Comparison of ENCODE assay signal across 1 cellular context in the genomic region with DNA sequence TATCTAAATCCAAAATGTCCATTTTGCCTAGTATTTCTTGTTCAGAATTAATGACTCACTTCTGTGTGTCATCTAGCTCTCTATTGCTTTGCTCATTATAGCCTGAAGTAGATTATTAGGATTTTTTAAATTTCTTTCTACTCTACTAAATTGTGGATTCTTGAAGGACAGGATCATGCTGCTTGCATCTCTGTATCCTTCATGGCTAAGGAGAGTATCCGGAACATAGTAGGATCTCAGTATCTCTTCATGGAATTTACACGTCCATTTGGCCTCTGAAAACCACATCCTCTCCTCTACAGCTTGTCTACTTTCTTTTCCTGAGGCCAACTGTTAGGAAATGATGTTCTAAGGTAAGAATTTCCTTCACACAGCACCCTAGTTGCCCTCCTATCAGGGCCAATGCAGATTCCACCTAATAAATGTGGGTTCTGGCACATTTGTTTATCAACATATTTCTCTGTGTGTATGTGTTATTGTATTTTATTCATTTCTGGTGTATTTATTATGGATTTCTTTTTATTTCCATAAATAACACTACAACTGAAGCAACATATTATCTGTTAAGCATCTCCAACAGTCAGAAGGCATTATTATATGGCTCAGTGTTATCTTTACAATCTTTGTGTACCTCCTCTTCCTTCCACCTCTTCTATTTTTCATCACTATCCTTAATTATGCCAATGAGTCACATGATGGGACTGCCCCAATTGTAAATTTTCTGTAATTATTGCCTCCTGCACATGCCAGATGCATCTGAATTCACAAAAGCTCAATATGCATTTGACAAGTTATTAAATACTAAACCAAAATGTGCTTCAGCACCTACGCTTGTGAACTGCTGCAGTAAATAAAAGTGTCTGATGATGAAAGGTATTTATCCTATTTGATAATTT.
TF ChIP-seq lines count a peak whose summit lies in the region.

No MANE protein-coding gene starts in this region.

TF ChIP-seq in A549, 52 proteins besides CTCF, POLR2A, EP300 and RAD21:
- no peak for TF ChIP-seq NFE2L2 (conservative IDR thresholded peaks at IDR 0.05; ENCODE audit: low read length)
- no peak for TF ChIP-seq PHF8 (IDR thresholded peaks at IDR 0.05; ENCODE audit: borderline replicate concordance, low read depth)
- no peak for TF ChIP-seq MYC (IDR thresholded peaks at IDR 0.05; ENCODE audit: borderline replicate concordance, low read length)
- TF ChIP-seq, protein P1, sequence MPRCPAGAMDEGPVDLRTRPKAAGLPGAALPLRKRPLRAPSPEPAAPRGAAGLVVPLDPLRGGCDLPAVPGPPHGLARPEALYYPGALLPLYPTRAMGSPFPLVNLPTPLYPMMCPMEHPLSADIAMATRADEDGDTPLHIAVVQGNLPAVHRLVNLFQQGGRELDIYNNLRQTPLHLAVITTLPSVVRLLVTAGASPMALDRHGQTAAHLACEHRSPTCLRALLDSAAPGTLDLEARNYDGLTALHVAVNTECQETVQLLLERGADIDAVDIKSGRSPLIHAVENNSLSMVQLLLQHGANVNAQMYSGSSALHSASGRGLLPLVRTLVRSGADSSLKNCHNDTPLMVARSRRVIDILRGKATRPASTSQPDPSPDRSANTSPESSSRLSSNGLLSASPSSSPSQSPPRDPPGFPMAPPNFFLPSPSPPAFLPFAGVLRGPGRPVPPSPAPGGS (IDR thresholded peaks at IDR 0.05), result no peak
- no peak for TF ChIP-seq MAFK (IDR thresholded peaks at IDR 0.05; ENCODE audit: partially characterized antibody)
- no peak for TF ChIP-seq RNF2 (IDR thresholded peaks at IDR 0.05; ENCODE audit: borderline replicate concordance, low read depth)
- no peak for TF ChIP-seq CHD4 (IDR thresholded peaks at IDR 0.05; ENCODE audit: borderline replicate concordance)
- no peak for TF ChIP-seq SREBF2 (IDR thresholded peaks at IDR 0.05)
- TF ChIP-seq BHLHE40 (IDR thresholded peaks at IDR 0.05; ENCODE audit: low read depth, low read length), result no peak
- no peak for TF ChIP-seq CHD2 (IDR thresholded peaks at IDR 0.05; ENCODE audit: low read length, partially characterized antibody)
- no peak for TF ChIP-seq POLR2AphosphoS2 (conservative IDR thresholded peaks at IDR 0.05; ENCODE audit: low read length)
- no peak for TF ChIP-seq ZC3H11A (IDR thresholded peaks at IDR 0.05)
- TF ChIP-seq JUNB (IDR thresholded peaks at IDR 0.05), result no peak
- no peak for TF ChIP-seq JUN (IDR thresholded peaks at IDR 0.05)
- TF ChIP-seq RARB (CRISPR knock-in tag; IDR thresholded peaks at IDR 0.05), result no peak
- TF ChIP-seq, protein P2, sequence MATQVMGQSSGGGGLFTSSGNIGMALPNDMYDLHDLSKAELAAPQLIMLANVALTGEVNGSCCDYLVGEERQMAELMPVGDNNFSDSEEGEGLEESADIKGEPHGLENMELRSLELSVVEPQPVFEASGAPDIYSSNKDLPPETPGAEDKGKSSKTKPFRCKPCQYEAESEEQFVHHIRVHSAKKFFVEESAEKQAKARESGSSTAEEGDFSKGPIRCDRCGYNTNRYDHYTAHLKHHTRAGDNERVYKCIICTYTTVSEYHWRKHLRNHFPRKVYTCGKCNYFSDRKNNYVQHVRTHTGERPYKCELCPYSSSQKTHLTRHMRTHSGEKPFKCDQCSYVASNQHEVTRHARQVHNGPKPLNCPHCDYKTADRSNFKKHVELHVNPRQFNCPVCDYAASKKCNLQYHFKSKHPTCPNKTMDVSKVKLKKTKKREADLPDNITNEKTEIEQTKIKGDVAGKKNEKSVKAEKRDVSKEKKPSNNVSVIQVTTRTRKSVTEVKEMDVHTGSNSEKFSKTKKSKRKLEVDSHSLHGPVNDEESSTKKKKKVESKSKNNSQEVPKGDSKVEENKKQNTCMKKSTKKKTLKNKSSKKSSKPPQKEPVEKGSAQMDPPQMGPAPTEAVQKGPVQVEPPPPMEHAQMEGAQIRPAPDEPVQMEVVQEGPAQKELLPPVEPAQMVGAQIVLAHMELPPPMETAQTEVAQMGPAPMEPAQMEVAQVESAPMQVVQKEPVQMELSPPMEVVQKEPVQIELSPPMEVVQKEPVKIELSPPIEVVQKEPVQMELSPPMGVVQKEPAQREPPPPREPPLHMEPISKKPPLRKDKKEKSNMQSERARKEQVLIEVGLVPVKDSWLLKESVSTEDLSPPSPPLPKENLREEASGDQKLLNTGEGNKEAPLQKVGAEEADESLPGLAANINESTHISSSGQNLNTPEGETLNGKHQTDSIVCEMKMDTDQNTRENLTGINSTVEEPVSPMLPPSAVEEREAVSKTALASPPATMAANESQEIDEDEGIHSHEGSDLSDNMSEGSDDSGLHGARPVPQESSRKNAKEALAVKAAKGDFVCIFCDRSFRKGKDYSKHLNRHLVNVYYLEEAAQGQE (IDR thresholded peaks at IDR 0.05), result no peak
- no peak for TF ChIP-seq FOSB (CRISPR knock-in tag; IDR thresholded peaks at IDR 0.05)
- no peak for TF ChIP-seq RFX5 (IDR thresholded peaks at IDR 0.05)
- TF ChIP-seq NPAS2 (CRISPR knock-in tag; IDR thresholded peaks at IDR 0.05; ENCODE audit: borderline replicate concordance), result no peak
- TF ChIP-seq, protein P3, sequence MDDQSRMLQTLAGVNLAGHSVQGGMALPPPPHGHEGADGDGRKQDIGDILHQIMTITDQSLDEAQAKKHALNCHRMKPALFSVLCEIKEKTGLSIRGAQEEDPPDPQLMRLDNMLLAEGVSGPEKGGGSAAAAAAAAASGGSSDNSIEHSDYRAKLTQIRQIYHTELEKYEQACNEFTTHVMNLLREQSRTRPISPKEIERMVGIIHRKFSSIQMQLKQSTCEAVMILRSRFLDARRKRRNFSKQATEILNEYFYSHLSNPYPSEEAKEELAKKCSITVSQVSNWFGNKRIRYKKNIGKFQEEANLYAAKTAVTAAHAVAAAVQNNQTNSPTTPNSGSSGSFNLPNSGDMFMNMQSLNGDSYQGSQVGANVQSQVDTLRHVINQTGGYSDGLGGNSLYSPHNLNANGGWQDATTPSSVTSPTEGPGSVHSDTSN (IDR thresholded peaks at IDR 0.05), result no peak
